Comparison of ENCODE assay signal across 8 cellular contexts in genomic region chr4:44725861-44726820, GRCh38. TPM values are rescaled to one million over a fixed set of nuclear protein-coding genes. Genes with fewer than 3 reads are reported as not detected.
DNase-seq lines count a peak whose midpoint lies in the region; ATAC-seq and TF ChIP-seq lines count a peak whose summit lies in the region.

GNPDA2 (minus strand) TSS chr4:44726556; CDS start chr4:44722207, 4,349 bp downstream.

- ATAC-seq in GM19328 (IDR thresholded peaks at IDR 0.05; ENCODE audit: unreplicated experiment) (peak; percentile 94), HG03520 (IDR thresholded peaks at IDR 0.05; ENCODE audit: unreplicated experiment) (peak; percentile 89), right lobe of liver (peak; percentile 97 to 99 (median 98))

- peak within 1 kb of the TSS; percentile 73 to 95 (median 85) for H3K4me3 ChIP-seq in BLaER1 treated with 17β-estradiol and CSF1 and Interleukin-3, amounts not matched to agents 10 nM and 100 nM
- H3K4me3 ChIP-seq in dorsolateral prefrontal cortex, result peak within 1 kb of the TSS; percentile 63 to 97 (median 82)
- peak within 1 kb of the TSS; percentile 63 to 79 (median 66) for H3K4me3 ChIP-seq in right lobe of liver

- peak within 1 kb of the TSS; percentile 71 to 96 (median 87) for H3K4me2 ChIP-seq in BLaER1 treated with 17β-estradiol and CSF1 and Interleukin-3, amounts not matched to agents 10 nM and 100 nM

- H3K9ac ChIP-seq in BLaER1 treated with 17β-estradiol and CSF1 and Interleukin-3, amounts not matched to agents 10 nM and 100 nM, result peak within 1 kb of the TSS; percentile 84 to 93 (median 90)

- peak; percentile 45 for TF ChIP-seq POLR2A in right lobe of liver (IDR thresholded peaks at IDR 0.05)

- TF ChIP-seq CTCF in dorsolateral prefrontal cortex (IDR thresholded peaks at IDR 0.05 in 54 of 56, conservative IDR thresholded peaks at IDR 0.05 in 2 of 56; ENCODE audit: low read depth in 1 of 56, partially characterized antibody in 56 of 56) (peak in 51 of 56 donors; percentile 15 to 68 (median 40)), right lobe of liver (IDR thresholded peaks at IDR 0.05) (peak in 2 of 4 donors; percentile 13 to 24)

- H3K27me3 ChIP-seq in BLaER1 treated with 17β-estradiol and CSF1 and Interleukin-3, amounts not matched to agents 10 nM and 100 nM, result no peaks in the 10 kb centered on the region
- peaks cover 0 to 3% (median 0%) of the 10 kb centered on the region in 45 donors for H3K27me3 ChIP-seq in dorsolateral prefrontal cortex
- no peaks in the 10 kb centered on the region for H3K27me3 ChIP-seq in right lobe of liver

- DNase-seq in NCI-H526 treated with DMSO at 0.1 percent for 48 hours (lab: John Stamatoyannopoulos, UW) (peak; percentile 75), dorsolateral prefrontal cortex (peak; percentile 81 to 92 (median 88)), right lobe of liver (peak; percentile 87 to 90 (median 90))
- DNase-seq in activated CD4-positive, alpha-beta T cell treated with anti-CD3 and anti-CD28 coated beads, Interleukin-2, amount 50 U/mL, for 48 hours, result peak; percentile 77 to 86
- peak; percentile 75 to 76 for DNase-seq in stimulated activated CD4-positive, alpha-beta T cell treated with anti-CD3 and anti-CD28 coated beads, Interleukin-4, amount 100 ng/mL, for 4 hours

- H3K4me1 ChIP-seq in BLaER1 treated with 17β-estradiol and CSF1 and Interleukin-3, amounts not matched to agents 10 nM and 100 nM, result peaks cover 12 to 33% (median 23%) of the 10 kb centered on the region in 10 experiments
- H3K4me1 ChIP-seq in right lobe of liver, result no peaks in the 10 kb centered on the region

- H4K20me1 ChIP-seq in BLaER1 treated with 17β-estradiol and CSF1 and Interleukin-3, amounts not matched to agents 10 nM and 100 nM, result peaks cover 0 to 46% (median 29%) of the 10 kb centered on the region in 11 experiments; a peak in 18 of 22 replicates

- no peaks in the 10 kb centered on the region for H3K9me3 ChIP-seq in BLaER1 treated with 17β-estradiol and CSF1 and Interleukin-3, amounts not matched to agents 10 nM and 100 nM (replicated peaks in 1 of 11)
- no peaks in the 10 kb centered on the region for H3K9me3 ChIP-seq in right lobe of liver

- intact Hi-C loops in dorsolateral prefrontal cortex (cut with DNase I), result loop anchor here (2.0 to 5.0 kb wide), 2 partner anchors 47 to 49 kb away; partner anchors contain the start of gene GUF1 (in 2 of the 2)
- intact Hi-C loops in right lobe of liver (cut with DNase I), result no loop called here

- peak within 1 kb of the TSS; percentile 78 to 93 (median 89) for H3K27ac ChIP-seq in BLaER1 treated with 17β-estradiol and CSF1 and Interleukin-3, amounts not matched to agents 10 nM and 100 nM
- peak within 1 kb of the TSS in 55 of 59 donors; percentile 14 to 93 (median 80) for H3K27ac ChIP-seq in dorsolateral prefrontal cortex
- H3K27ac ChIP-seq in right lobe of liver, result peak within 1 kb of the TSS; percentile 10 to 53 (median 28)

- peaks cover 0 to 18% (median 0%) of the 10 kb centered on the region in 11 experiments; a peak in 6 of 22 replicates for H3K36me3 ChIP-seq in BLaER1 treated with 17β-estradiol and CSF1 and Interleukin-3, amounts not matched to agents 10 nM and 100 nM
- H3K36me3 ChIP-seq in right lobe of liver, result no peaks in the 10 kb centered on the region

- WGBS in right lobe of liver (ENCODE audit: insufficient coverage, low coverage, low lambda C conversion rate, missing lambda C conversion rate), result under 1% methylated on average over 26 of the region's 69 CpGs

RNA-seq across cellular contexts. Expression of gene GNPDA2, which starts in this region (rescaled TPM):
- total RNA-seq in dorsolateral prefrontal cortex (10 to 100 TPM; 15.1 to 34.0 (median 26.3) TPM), right lobe of liver (1 to 10 TPM; 1.3 to 3.5 (median 2.0) TPM)

Comparison
In these comparisons a context has a peak if more than half of its experiments do, and no peak if none do; other contexts are left out.
1. Peak in every context shown above with its lines: DNase-seq, ATAC-seq, H3K4me3 ChIP-seq and H3K27ac ChIP-seq.
2. H3K27ac ChIP-seq: peak in every context shown above with its lines; median percentile 89 in BLaER1 treated with 17β-estradiol and CSF1 and Interleukin-3, amounts not matched to agents 10 nM and 100 nM; 80 in dorsolateral prefrontal cortex; 28 in right lobe of liver.
3. intact Hi-C loops: an anchor here in dorsolateral prefrontal cortex (2.0 to 5.0 kb wide); none called in right lobe of liver.